In genomic region chr7:93178213-93178612, GRCh38 we compare ENCODE assay signal across 10 cellular contexts. TPM values are rescaled to one million over a fixed set of nuclear protein-coding genes. Genes with fewer than 3 reads are reported as not detected.
DNase-seq lines count a peak whose midpoint lies in the region; ATAC-seq and TF ChIP-seq lines count a peak whose summit lies in the region.
"Had no signal": no experiment of that assay in that cellular context is flagged by ENCODE, and none has a peak within 500 bp of the region (broad histone marks: within the 10 kb centered on the region; RNA-seq: fewer than 3 reads in every experiment).

No MANE protein-coding gene starts in this region.

- H3K36me3 ChIP-seq in OCI-LY3 (replicated peaks; ENCODE audit: low read depth, low read length) = no peaks in the 10 kb centered on the region

- H3K4me1 ChIP-seq in OCI-LY3 (ENCODE audit: low read length) = peaks cover 10% of the 10 kb centered on the region
- no peaks in the 10 kb centered on the region for H3K4me1 ChIP-seq in foreskin keratinocyte

- no peaks in the 10 kb centered on the region for H3K79me2 ChIP-seq in OCI-LY3 (ENCODE audit: low read length)

- no peak overlapping the region for H3K4me3 ChIP-seq in OCI-LY3 (ENCODE audit: low read length)

- peak; percentile 57 for TF ChIP-seq CTCF in OCI-LY3 (IDR thresholded peaks at IDR 0.05; ENCODE audit: low read depth, low read length)
- TF ChIP-seq CTCF in foreskin keratinocyte (conservative IDR thresholded peaks at IDR 0.05) = peak; percentile 64

- no peak overlapping the region for H3K27ac ChIP-seq in OCI-LY3 (ENCODE audit: low read length)
- no peak overlapping the region for H3K27ac ChIP-seq in foreskin keratinocyte

- H2AFZ ChIP-seq in OCI-LY3 (ENCODE audit: low read depth, low read length) = no peak overlapping the region

- H3K4me2 ChIP-seq in OCI-LY3 (ENCODE audit: low read length) = no peak overlapping the region

- H3K9ac ChIP-seq in OCI-LY3 (ENCODE audit: low read length) = no peak overlapping the region

- H4K20me1 ChIP-seq in OCI-LY3 (ENCODE audit: insufficient read depth, low read length) = no peaks in the 10 kb centered on the region

- H3K9me3 ChIP-seq in OCI-LY3 (ENCODE audit: insufficient read depth, low read length) = no peaks in the 10 kb centered on the region

- no peaks in the 10 kb centered on the region for H3K27me3 ChIP-seq in OCI-LY3 (ENCODE audit: low read depth, low read length)
- H3K27me3 ChIP-seq in foreskin keratinocyte = peaks cover 32% of the 10 kb centered on the region

- ATAC-seq in foreskin keratinocyte (no peak), HG03520 (IDR thresholded peaks at IDR 0.05; ENCODE audit: unreplicated experiment) (no peak)

- DNase-seq in AG20443 (ENCODE audit: low spot score) = peak; percentile 39
- peak; percentile 12 for DNase-seq in HuH-7 (ENCODE audit: low spot score)
- DNase-seq in foreskin keratinocyte = no peak
- DNase-seq in activated effector memory CD4-positive, alpha-beta T cell treated with Interleukin-2 at 50 U/mL for 16 hours = no peak
- no peak for DNase-seq in SHP77 treated with DMSO at 0.1 percent for 48 hours (lab: John Stamatoyannopoulos, UW)
- no peak for DNase-seq in NCI-H187 (lab: John Stamatoyannopoulos, UW)
- DNase-seq: activated CD4-positive, alpha-beta memory T cell treated with anti-CD3 and anti-CD28 coated beads for 36 hours; naive B cell had no signal

RNA-seq across cellular contexts. Expression of gene SAMD9L, which starts 30.0 kb away (rescaled TPM):
- 7.6 and 13.5 TPM in 2 replicates for total RNA-seq in foreskin keratinocyte
- 2.9 and 3.7 TPM in 2 replicates for polyA plus RNA-seq in foreskin keratinocyte

RNA-seq across cellular contexts. Expression of gene HEPACAM2, which starts 48.1 kb away (rescaled TPM):
- total RNA-seq in foreskin keratinocyte = not detected in 2 replicates
- not detected in 2 replicates for polyA plus RNA-seq in foreskin keratinocyte

RNA-seq across cellular contexts. Expression of gene VPS50, which starts 54.0 kb away (rescaled TPM):
- total RNA-seq in foreskin keratinocyte = 12.9 and 14.7 TPM in 2 replicates
- 4.2 and 4.5 TPM in 2 replicates for polyA plus RNA-seq in foreskin keratinocyte

Comparison
In these comparisons a context has a peak if more than half of its experiments do, and no peak if none do; other contexts are left out.
1. DNase-seq: peak in AG20443 (single experiment) and HuH-7 (single experiment); none in foreskin keratinocyte (0 of 2), activated effector memory CD4-positive, alpha-beta T cell treated with Interleukin-2 at 50 U/mL for 16 hours (single experiment), SHP77 treated with DMSO at 0.1 percent for 48 hours (single experiment) and NCI-H187 (0 of 2).